ENCODE assay signal across 12 cellular contexts in genomic region chr4:8320386-8320750, GRCh38. TPM values are rescaled to one million over a fixed set of nuclear protein-coding genes. Genes with fewer than 3 reads are reported as not detected.
DNase-seq lines count a peak whose midpoint lies in the region; ATAC-seq and TF ChIP-seq lines count a peak whose summit lies in the region.
"Had no signal": no experiment of that assay in that cellular context is flagged by ENCODE, and none has a peak within 500 bp of the region (broad histone marks: within the 10 kb centered on the region; RNA-seq: fewer than 3 reads in every experiment).

No MANE protein-coding gene starts in this region.

- peak overlapping the region in 2 of 3 donors; percentile 17 to 65 for H3K4me3 ChIP-seq in skeletal muscle tissue (ENCODE audit: low read length in 3 of 3)
- H3K4me3 ChIP-seq in upper lobe of left lung = no peak overlapping the region

- WGBS in upper lobe of left lung, 2 donors = 67 to 73% methylated on average over 1 to 2 of the region's 2 CpGs

- DNase-seq in left ventricle myocardium superior (no peak), upper lobe of left lung (no peak)
- no peak for DNase-seq in stimulated activated CD4-positive, alpha-beta T cell treated with anti-CD3 and anti-CD28 coated beads, Interleukin-15, amount 100 ng/mL, for 24 hours
- no peak for DNase-seq in activated naive CD4-positive, alpha-beta T cell (lab: John Stamatoyannopoulos, UW)
- no peak for DNase-seq in stimulated activated effector memory CD8-positive, alpha-beta T cell treated with anti-CD3 and anti-CD28 coated beads, Interleukin-12 subunit alpha, Interleukin-12 subunit beta, amount 100 ng/mL, for 72 hours (ENCODE audit: low spot score in 2 of 2)
- DNase-seq: activated CD4-positive, alpha-beta T cell treated with anti-CD3 and anti-CD28 coated beads for 4 hours; anterior cingulate cortex; stimulated activated CD4-positive, alpha-beta T cell treated with anti-CD3 and anti-CD28 coated beads, Interleukin-4, amount 100 ng/mL, for 4 hours had no signal

- TF ChIP-seq EP300 in upper lobe of left lung (IDR thresholded peaks at IDR 0.05) = no peak

- peak; percentile 47 for TF ChIP-seq CTCF in GM12873 (IDR thresholded peaks at IDR 0.05; ENCODE audit: insufficient read depth, low read depth, low read length, missing control alignments)
- no peak for TF ChIP-seq CTCF in VCaP (conservative IDR thresholded peaks at IDR 0.05)
- peak in 1 of 6 experiments; percentile 32 for TF ChIP-seq CTCF in upper lobe of left lung (IDR thresholded peaks at IDR 0.05)

- H3K9ac ChIP-seq in skeletal muscle tissue (ENCODE audit: low read depth in 1 of 3, low read length in 3 of 3) = peak overlapping the region in 1 of 3 donors; percentile 72

- no peaks in the 10 kb centered on the region for H3K36me3 ChIP-seq in skeletal muscle tissue (ENCODE audit: control insufficient read depth in 3 of 3, insufficient read depth in 3 of 3, low read length in 3 of 3)
- no peaks in the 10 kb centered on the region for H3K36me3 ChIP-seq in upper lobe of left lung

- H3K9me3 Mint-ChIP-seq in stimulated activated effector memory CD8-positive, alpha-beta T cell treated with anti-CD3 and anti-CD28 coated beads, Interleukin-12 subunit alpha, Interleukin-12 subunit beta, amount 100 ng/mL, for 72 hours = no peaks in the 10 kb centered on the region
- H3K9me3 Mint-ChIP-seq: naive thymus-derived CD8-positive, alpha-beta T cell had no signal

- intact Hi-C loops in left ventricle myocardium superior (cut with micrococcal nuclease) = loop anchor here (10.0 kb wide), 1 partner anchor 84 kb away; no protein-coding TSS in a partner anchor

- H3K4me1 ChIP-seq in skeletal muscle tissue (ENCODE audit: control insufficient read depth in 3 of 3, insufficient read depth in 3 of 3, low read length in 3 of 3) (peaks cover 22 to 31% (median 29%) of the 10 kb centered on the region in 3 donors), upper lobe of left lung (peaks cover 12 to 17% (median 13%) of the 10 kb centered on the region in 4 donors)

- H3K27ac ChIP-seq in VCaP (peak overlapping the region; percentile 78), skeletal muscle tissue (ENCODE audit: low read depth, low read length) (peak overlapping the region; percentile 48), upper lobe of left lung (peak overlapping the region in 2 of 4 donors; percentile 62 to 69)

- no peaks in the 10 kb centered on the region for H3K4me1 Mint-ChIP-seq in stimulated activated effector memory CD8-positive, alpha-beta T cell treated with anti-CD3 and anti-CD28 coated beads, Interleukin-12 subunit alpha, Interleukin-12 subunit beta, amount 100 ng/mL, for 72 hours
- H3K4me1 Mint-ChIP-seq: naive thymus-derived CD8-positive, alpha-beta T cell had no signal

- H3K36me3 Mint-ChIP-seq in stimulated activated effector memory CD8-positive, alpha-beta T cell treated with anti-CD3 and anti-CD28 coated beads, Interleukin-12 subunit alpha, Interleukin-12 subunit beta, amount 100 ng/mL, for 72 hours = no peaks in the 10 kb centered on the region
- H3K36me3 Mint-ChIP-seq: naive thymus-derived CD8-positive, alpha-beta T cell had no signal

- no peak overlapping the region for H3K4me3 Mint-ChIP-seq in stimulated activated effector memory CD8-positive, alpha-beta T cell treated with anti-CD3 and anti-CD28 coated beads, Interleukin-12 subunit alpha, Interleukin-12 subunit beta, amount 100 ng/mL, for 72 hours
- H3K4me3 Mint-ChIP-seq: naive thymus-derived CD8-positive, alpha-beta T cell had no signal

- H3K27ac Mint-ChIP-seq in stimulated activated effector memory CD8-positive, alpha-beta T cell treated with anti-CD3 and anti-CD28 coated beads, Interleukin-12 subunit alpha, Interleukin-12 subunit beta, amount 100 ng/mL, for 72 hours = no peak overlapping the region

- TF ChIP-seq POLR2A in upper lobe of left lung (IDR thresholded peaks at IDR 0.05) = no peak

- no peaks in the 10 kb centered on the region for H3K9me3 ChIP-seq in skeletal muscle tissue (ENCODE audit: control insufficient read depth in 3 of 3, low read length in 3 of 3)
- no peaks in the 10 kb centered on the region for H3K9me3 ChIP-seq in upper lobe of left lung

- H3K27me3 ChIP-seq in skeletal muscle tissue (ENCODE audit: control insufficient read depth in 3 of 3, insufficient read depth in 3 of 3, low read length in 3 of 3) = no peaks in the 10 kb centered on the region
- H3K27me3 ChIP-seq in upper lobe of left lung = no peaks in the 10 kb centered on the region

- ATAC-seq in left ventricle myocardium superior (peak; percentile 50), upper lobe of left lung (ENCODE audit: low FRiP score in 2 of 2) (no peak)
- no peak for ATAC-seq in stimulated activated effector memory CD8-positive, alpha-beta T cell treated with anti-CD3 and anti-CD28 coated beads, Interleukin-12 subunit alpha, Interleukin-12 subunit beta, amount 100 ng/mL, for 72 hours
- ATAC-seq: naive thymus-derived CD8-positive, alpha-beta T cell had no signal

RNA-seq across cellular contexts. Expression of gene HTRA3, which starts 50.8 kb away (rescaled TPM):
- total RNA-seq in left ventricle myocardium superior = 95.6 TPM
- 20.9 TPM for total RNA-seq in skeletal muscle tissue
- total RNA-seq in upper lobe of left lung = 10 to 100 TPM in 5 of 6 donors, 1 to 10 TPM in 1; 5.2 to 51.1 (median 19.7) TPM
- total RNA-seq: naive thymus-derived CD8-positive, alpha-beta T cell had no signal

Comparison
In these comparisons a context has a peak if more than half of its experiments do, and no peak if none do; other contexts are left out.
1. H3K4me3 ChIP-seq: peak in skeletal muscle tissue (2 of 3); none in upper lobe of left lung (0 of 4).